11 cellular contexts compared by ENCODE assay signal in genomic region chr14:89432226-89432625, GRCh38. TPM values are rescaled to one million over a fixed set of nuclear protein-coding genes. Genes with fewer than 3 reads are reported as not detected.
A peak's percentile ranks its signal among the peaks of the same experiment; 100 is the strongest.
DNase-seq lines count a peak whose midpoint lies in the region; ATAC-seq, FAIRE-seq and TF ChIP-seq lines count a peak whose summit lies in the region.
"Had no signal": no experiment of that assay in that cellular context is flagged by ENCODE, and none has a peak within 500 bp of the region (broad histone marks: within the 10 kb centered on the region; RNA-seq: fewer than 3 reads in every experiment).

No MANE protein-coding gene starts in this region.

- intact Hi-C loops in MCF 10A (cut with micrococcal nuclease) (no loop called here), breast epithelium (cut with DNase I; ENCODE audit: low total_unique reads) (no loop called here), HepG2 (cut with micrococcal nuclease; ENCODE audit: unreplicated experiment) (no loop called here)

- BruUV-seq in MCF 10A (replicated peaks; lab: Mats Ljungman, UMichigan) (no TSS peak), HepG2 (replicated peaks; lab: Mats Ljungman, UMichigan) (no TSS peak)

- H3K4me3 Mint-ChIP-seq in MCF 10A (ENCODE audit: unreplicated experiment) = no peak overlapping the region
- no peak overlapping the region for H3K4me3 Mint-ChIP-seq in chondrocyte (ENCODE audit: unreplicated experiment)

- H3K4me2 ChIP-seq in HepG2 (ENCODE audit: low read depth, low read length) = no peak overlapping the region

- H3K27me3 Mint-ChIP-seq in MCF 10A (ENCODE audit: insufficient read depth, unreplicated experiment) = no peaks in the 10 kb centered on the region
- no peaks in the 10 kb centered on the region for H3K27me3 Mint-ChIP-seq in chondrocyte (ENCODE audit: low read depth)

- in situ Hi-C loops in HepG2 (cut with HindIII; ENCODE audit: extremely low pct_ligation_motif_present, low pct_unique_long_range_greater_than_20kb) = no loop called here

- H3K79me2 ChIP-seq in HepG2 (ENCODE audit: insufficient read depth, low read length) = no peaks in the 10 kb centered on the region

- TF ChIP-seq RAD21 in HepG2 (CRISPR knock-in tag; IDR thresholded peaks at IDR 0.05) = no peak

- POLR2A ChIA-PET in MCF 10A (lab: Yijun Ruan, JAX) = interaction anchor here (0.6 kb wide), 1 partner anchor 17 kb away, joined by 3 read pairs; no protein-coding TSS in a partner anchor
- POLR2A ChIA-PET in HepG2 (lab: Yijun Ruan, JAX) = no interaction called here

- H3K27ac ChIP-seq in breast epithelium = no peak overlapping the region
- H3K27ac ChIP-seq in HepG2 (ENCODE audit: extremely low read length, insufficient read depth, low read length) = no peak overlapping the region
- H3K27ac ChIP-seq: C4-2B had no signal

- no peak overlapping the region for H2AFZ ChIP-seq in HepG2 (ENCODE audit: low read length)

- ATAC-seq in HepG2 (no peak), GM18520 (IDR thresholded peaks at IDR 0.05; ENCODE audit: unreplicated experiment) (no peak)

- peak overlapping the region; percentile 35 for H3K27ac Mint-ChIP-seq in MCF 10A (ENCODE audit: low read depth, unreplicated experiment)
- H3K27ac Mint-ChIP-seq in chondrocyte (ENCODE audit: unreplicated experiment) = peak overlapping the region; percentile 32

- H4K20me1 ChIP-seq in HepG2 (ENCODE audit: insufficient read depth, low read length) = no peaks in the 10 kb centered on the region

- FAIRE-seq in HepG2 (lab: Jason Lieb, UNC) = no peak

- TF ChIP-seq EP300 in HepG2 (IDR thresholded peaks at IDR 0.05; ENCODE audit: low read depth in 2 of 2, low read length in 2 of 2) = no peak
- TF ChIP-seq EP300 in HepG2 (CRISPR knock-in tag; IDR thresholded peaks at IDR 0.05; ENCODE audit: borderline replicate concordance) = no peak

- H3K4me1 ChIP-seq in breast epithelium (peaks cover 3 to 10% of the 10 kb centered on the region in 2 donors), HepG2 (ENCODE audit: insufficient read depth, low read length) (peaks cover 39% of the 10 kb centered on the region)

- no peak overlapping the region for H3K9ac ChIP-seq in HepG2 (ENCODE audit: insufficient read depth, low read depth, low read length)

- TF ChIP-seq POLR2A in breast epithelium (IDR thresholded peaks at IDR 0.05) (no peak), HepG2 (IDR thresholded peaks at IDR 0.05; ENCODE audit: insufficient read depth in 1 of 2, low read depth in 2 of 2, low read length in 2 of 2) (no peak)

- WGBS in HepG2 (ENCODE audit: low lambda C conversion rate) = 100% methylated on average over 4 of the region's 4 CpGs

- TF ChIP-seq CTCF in MCF 10A (IDR thresholded peaks at IDR 0.05; ENCODE audit: unreplicated experiment) (no peak), breast epithelium (IDR thresholded peaks at IDR 0.05) (no peak), chondrocyte (IDR thresholded peaks at IDR 0.05) (no peak), HepG2 (CRISPR knock-in tag; IDR thresholded peaks at IDR 0.05) (no peak)

- DNase-seq in MCF 10A (ENCODE audit: unreplicated experiment) (peak; percentile 42), breast epithelium (ENCODE audit: low spot score in 2 of 2) (no peak), NCI-H69 (lab: John Stamatoyannopoulos, UW) (peak; percentile 83), chondrocyte (ENCODE audit: low spot score) (no peak), NCI-H2227 (lab: John Stamatoyannopoulos, UW; ENCODE audit: unreplicated experiment) (no peak), HepG2 (ENCODE audit: low spot score) (no peak), GM03348 (ENCODE audit: low spot score) (no peak)
- DNase-seq: SW 1271, upper lobe of left lung had no signal

- no peaks in the 10 kb centered on the region for H3K9me3 ChIP-seq in breast epithelium
- no peaks in the 10 kb centered on the region for H3K9me3 ChIP-seq in HepG2 (ENCODE audit: low read length)
- H3K9me3 ChIP-seq: upper lobe of left lung had no signal

- H3K36me3 Mint-ChIP-seq in MCF 10A (ENCODE audit: insufficient read depth, unreplicated experiment) = peaks cover 7% of the 10 kb centered on the region
- H3K36me3 Mint-ChIP-seq in chondrocyte (ENCODE audit: low read depth) = no peaks in the 10 kb centered on the region

- H3K4me3 ChIP-seq in breast epithelium (no peak overlapping the region), HepG2 (replicated peaks in 1 of 3; ENCODE audit: insufficient read depth in 1 of 3, low read depth in 2 of 3, low read length in 3 of 3) (no peak overlapping the region)
- H3K4me3 ChIP-seq: upper lobe of left lung had no signal

- H3K9me3 Mint-ChIP-seq in MCF 10A (ENCODE audit: unreplicated experiment) (no peaks in the 10 kb centered on the region), chondrocyte (ENCODE audit: low read depth) (no peaks in the 10 kb centered on the region)

- H3K36me3 ChIP-seq in breast epithelium (no peaks in the 10 kb centered on the region), HepG2 (replicated peaks in 1 of 2; ENCODE audit: control insufficient read depth in 1 of 2, insufficient read depth in 2 of 2, low read length in 2 of 2) (no peaks in the 10 kb centered on the region)
- H3K36me3 ChIP-seq: upper lobe of left lung had no signal

- H3K4me1 Mint-ChIP-seq in MCF 10A (ENCODE audit: insufficient read depth, unreplicated experiment) (peaks cover 22% of the 10 kb centered on the region), chondrocyte (ENCODE audit: low read depth) (peaks cover 65% of the 10 kb centered on the region)

- H3K27me3 ChIP-seq in breast epithelium (no peaks in the 10 kb centered on the region), HepG2 (ENCODE audit: control insufficient read depth in 1 of 2, insufficient read depth in 2 of 2, low read length in 2 of 2) (no peaks in the 10 kb centered on the region)
- H3K27me3 ChIP-seq: upper lobe of left lung had no signal

- CTCF ChIA-PET in MCF 10A (lab: Yijun Ruan, JAX) (interaction anchor here (0.6 kb wide), 1 partner anchor 751 kb away, joined by 3 read pairs; no protein-coding TSS in a partner anchor), HepG2 (lab: Yijun Ruan, JAX; ENCODE audit: low intra/inter-chr PET ratio, low total read pairs) (no interaction called here)

TF ChIP-seq in HepG2, 621 proteins besides CTCF, POLR2A, EP300 and RAD21:
- TF ChIP-seq ARNT2 (CRISPR knock-in tag; IDR thresholded peaks at IDR 0.05; ENCODE audit: low read depth) = no peak
- TF ChIP-seq ZNF841 (CRISPR knock-in tag; IDR thresholded peaks at IDR 0.05; ENCODE audit: borderline replicate concordance) = no peak
TF ChIP-seq in HepG2: peak in this region for 0.

RNA-seq across cellular contexts. Expression of gene FOXN3, which starts 15.2 kb away (rescaled TPM):
- 25.8 and 27.1 TPM in 2 replicates for total RNA-seq in MCF 10A (2022)
- total RNA-seq in breast epithelium = 100 to 1,000 TPM in 1 of 3 donors, 10 to 100 TPM in 2; 70.7 to 180 (median 80.3) TPM
- 129 to 161 TPM (median 155 TPM) in 3 replicates for total RNA-seq in chondrocyte
- 32.4 and 42.4 TPM in 2 replicates for total RNA-seq in HepG2 (2016; rRNA removed; fragmentation: Illumina TruSeq; extraction: Trizol)
- 21.8 and 24.1 TPM in 2 replicates for total RNA-seq in HepG2 (2016; cell fraction: cytosol; rRNA removed; fragmentation: Illumina TruSeq; extraction: Trizol; ENCODE audit: low read depth)
- total RNA-seq in HepG2 (2016; cell fraction: insoluble cytoplasmic fraction; rRNA removed; fragmentation: Illumina TruSeq; extraction: Trizol) = 31.8 and 34.4 TPM in 2 replicates
- 34.0 and 40.7 TPM in 2 replicates for total RNA-seq in HepG2 (2016; cell fraction: membrane; rRNA removed; fragmentation: Illumina TruSeq; extraction: Trizol)
- total RNA-seq in HepG2 (2016; cell fraction: nucleus; rRNA removed; fragmentation: Illumina TruSeq; extraction: Trizol) = 56.5 and 60.0 TPM in 2 replicates
- 64.7 and 70.2 TPM in 2 replicates for polyA plus RNA-seq in HepG2 (2011; rRNA removed)
- polyA plus RNA-seq in HepG2 (2011; cell fraction: cytosol; rRNA removed) = 47.5 and 57.5 TPM in 2 replicates
- polyA plus RNA-seq in HepG2 (2011; cell fraction: nucleus; rRNA removed) = 59.1 and 68.8 TPM in 2 replicates
- polyA plus RNA-seq in HepG2 (2012) = 75.4 and 83.5 TPM in 2 replicates
- polyA plus RNA-seq in HepG2 (2016; cell fraction: cytosol; fragmentation: Illumina TruSeq; extraction: Trizol; ENCODE audit: low read depth) = 12.3 and 14.4 TPM in 2 replicates
- polyA plus RNA-seq in HepG2 (2016; cell fraction: insoluble cytoplasmic fraction; fragmentation: Illumina TruSeq; extraction: Trizol; ENCODE audit: low read depth) = 34.1 and 37.2 TPM in 2 replicates
- polyA plus RNA-seq in HepG2 (2016; cell fraction: membrane; fragmentation: Illumina TruSeq; extraction: Trizol; ENCODE audit: low read depth) = 22.0 and 25.1 TPM in 2 replicates
- polyA plus RNA-seq in HepG2 (2016; cell fraction: nucleus; fragmentation: Illumina TruSeq; extraction: Trizol; ENCODE audit: insufficient read depth, low read depth) = 26.9 and 29.4 TPM in 2 replicates
- 33.5 and 214 TPM in 2 replicates for polyA minus RNA-seq in HepG2 (2011; rRNA and poly(A)+ RNA removed; ENCODE audit: low replicate concordance)
- polyA minus RNA-seq in HepG2 (2011; cell fraction: cytosol; rRNA and poly(A)+ RNA removed) = 84.8 and 100 TPM in 2 replicates
- polyA minus RNA-seq in HepG2 (2011; cell fraction: nucleus; rRNA and poly(A)+ RNA removed) = 187 and 226 TPM in 2 replicates

Comparison
In these comparisons a context has a peak if more than half of its experiments do, and no peak if none do; other contexts are left out.
1. DNase-seq: peak in MCF 10A (single experiment) and NCI-H69 (single experiment); none in breast epithelium (0 of 2), chondrocyte (single experiment), NCI-H2227 (single experiment), HepG2 (single experiment) and GM03348 (single experiment).